In the genomic region with DNA sequence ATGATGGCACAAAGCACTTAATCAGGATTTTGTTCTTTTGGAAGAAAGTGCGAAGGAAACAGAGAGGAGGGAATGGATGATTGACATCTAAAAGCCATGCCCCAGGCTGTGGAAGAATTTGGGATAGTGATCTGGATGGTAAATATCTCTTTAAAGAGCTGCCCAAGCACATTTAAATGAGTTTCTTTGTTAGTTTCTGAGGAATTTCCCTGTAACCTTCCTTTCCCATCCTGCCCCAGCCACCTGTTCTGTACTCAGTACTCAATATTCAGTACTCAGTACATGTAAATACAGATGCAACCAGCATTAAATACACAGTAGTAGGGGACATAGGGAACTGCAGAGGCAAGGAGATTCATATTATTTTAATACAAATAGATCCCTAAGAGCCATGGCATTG, we compare ENCODE assay signal across 34 cellular contexts. TPM values are rescaled to one million over a fixed set of nuclear protein-coding genes. Genes with fewer than 3 reads are reported as not detected.
"Had no signal": no experiment of that assay in that cellular context is flagged by ENCODE, and none has a peak within 500 bp of the region (broad histone marks: within the 10 kb centered on the region; RNA-seq: fewer than 3 reads in every experiment).

No MANE protein-coding gene starts in this region.

- ATAC-seq: activated naive CD8-positive, alpha-beta T cell treated with anti-CD3 and anti-CD28 coated beads, Interleukin-2, amount 50 U/mL, for 24 hours; activated T-cell treated with anti-CD3 and anti-CD28 coated beads, Interleukin-2, amount 50 U/mL, for 72 hours; body of pancreas; esophagus mucosa; T-helper 17 cell had no signal

- H3K27me3 ChIP-seq: adrenal gland, body of pancreas, breast epithelium, cardiac muscle cell, dorsolateral prefrontal cortex had no signal

- H3K4me3 Mint-ChIP-seq: activated CD4-positive, alpha-beta memory T cell treated with anti-CD3 and anti-CD28 coated beads, Interleukin-2, amount 10 ng/mL, durations not matched to agents 7 days and 5 days; activated CD4-positive, alpha-beta T cell treated with anti-CD3 and anti-CD28 coated beads, Interleukin-2, amount 10 ng/mL, durations not matched to agents 7 days and 5 days; activated naive CD8-positive, alpha-beta T cell treated with anti-CD3 and anti-CD28 coated beads for 36 hours; activated naive CD8-positive, alpha-beta T cell treated with anti-CD3 and anti-CD28 coated beads, Interleukin-2, amount 50 U/mL, for 24 hours; activated T-cell treated with anti-CD3 and anti-CD28 coated beads, Interleukin-2, amount 50 U/mL, for 24 hours; activated T-cell treated with anti-CD3 and anti-CD28 coated beads, Interleukin-2, amount 50 U/mL, for 72 hours; dendritic cell treated with granulocyte-macrophage colony-stimulating factor and Interleukin-4, amounts not matched to agents 40 ng/mL and 50 ng/mL, for 4 days; endodermal cell; T-helper 17 cell; T-helper 2 cell treated with Interferon-gamma antibody and Interleukin-4, amounts not matched to agents 5 μg/mL and 100 μg/mL, for 36 hours had no signal

- H3K27ac Mint-ChIP-seq: activated CD4-positive, alpha-beta memory T cell treated with anti-CD3 and anti-CD28 coated beads, Interleukin-2, amount 10 ng/mL, durations not matched to agents 7 days and 5 days; activated CD4-positive, alpha-beta T cell treated with anti-CD3 and anti-CD28 coated beads, Interleukin-2, amount 10 ng/mL, durations not matched to agents 7 days and 5 days; activated naive CD8-positive, alpha-beta T cell treated with anti-CD3 and anti-CD28 coated beads for 36 hours; activated naive CD8-positive, alpha-beta T cell treated with anti-CD3 and anti-CD28 coated beads, Interleukin-2, amount 50 U/mL, for 24 hours; activated T-cell treated with anti-CD3 and anti-CD28 coated beads, Interleukin-2, amount 50 U/mL, for 24 hours; activated T-cell treated with anti-CD3 and anti-CD28 coated beads, Interleukin-2, amount 50 U/mL, for 72 hours; dendritic cell treated with granulocyte-macrophage colony-stimulating factor and Interleukin-4, amounts not matched to agents 40 ng/mL and 50 ng/mL, for 4 days; endodermal cell; T-helper 17 cell; T-helper 2 cell treated with Interferon-gamma antibody and Interleukin-4, amounts not matched to agents 5 μg/mL and 100 μg/mL, for 36 hours had no signal

- H3K27ac ChIP-seq: adrenal gland, body of pancreas, breast epithelium, cardiac muscle cell, coronary artery, dorsolateral prefrontal cortex, WERI-Rb-1 had no signal

- H3K36me3 ChIP-seq: adrenal gland, breast epithelium, cardiac muscle cell, WERI-Rb-1 had no signal

- H3K9me3 Mint-ChIP-seq: activated CD4-positive, alpha-beta memory T cell treated with anti-CD3 and anti-CD28 coated beads, Interleukin-2, amount 10 ng/mL, durations not matched to agents 7 days and 5 days; activated CD4-positive, alpha-beta T cell treated with anti-CD3 and anti-CD28 coated beads, Interleukin-2, amount 10 ng/mL, durations not matched to agents 7 days and 5 days; activated naive CD8-positive, alpha-beta T cell treated with anti-CD3 and anti-CD28 coated beads for 36 hours; activated naive CD8-positive, alpha-beta T cell treated with anti-CD3 and anti-CD28 coated beads, Interleukin-2, amount 50 U/mL, for 24 hours; activated T-cell treated with anti-CD3 and anti-CD28 coated beads, Interleukin-2, amount 50 U/mL, for 24 hours; activated T-cell treated with anti-CD3 and anti-CD28 coated beads, Interleukin-2, amount 50 U/mL, for 72 hours; dendritic cell treated with granulocyte-macrophage colony-stimulating factor and Interleukin-4, amounts not matched to agents 40 ng/mL and 50 ng/mL, for 4 days; endodermal cell; T-helper 2 cell treated with Interferon-gamma antibody and Interleukin-4, amounts not matched to agents 5 μg/mL and 100 μg/mL, for 36 hours had no signal

- H3K4me1 Mint-ChIP-seq: activated CD4-positive, alpha-beta memory T cell treated with anti-CD3 and anti-CD28 coated beads, Interleukin-2, amount 10 ng/mL, durations not matched to agents 7 days and 5 days; activated CD4-positive, alpha-beta T cell treated with anti-CD3 and anti-CD28 coated beads, Interleukin-2, amount 10 ng/mL, durations not matched to agents 7 days and 5 days; activated naive CD8-positive, alpha-beta T cell treated with anti-CD3 and anti-CD28 coated beads for 36 hours; activated naive CD8-positive, alpha-beta T cell treated with anti-CD3 and anti-CD28 coated beads, Interleukin-2, amount 50 U/mL, for 24 hours had no signal

- H3K36me3 Mint-ChIP-seq: activated naive CD8-positive, alpha-beta T cell treated with anti-CD3 and anti-CD28 coated beads for 36 hours had no signal

- FAIRE-seq: frontal cortex had no signal

- H3K9me3 ChIP-seq: adrenal gland, body of pancreas, breast epithelium had no signal

- H3K4me1 ChIP-seq: adrenal gland, body of pancreas, breast epithelium had no signal

- DNase-seq: activated CD4-positive, alpha-beta memory T cell treated with anti-CD3 and anti-CD28 coated beads, Interleukin-2, amount 10 ng/mL, durations not matched to agents 7 days and 5 days; activated CD4-positive, alpha-beta T cell treated with anti-CD3 and anti-CD28 coated beads for 1 hour; activated CD4-positive, alpha-beta T cell treated with anti-CD3 and anti-CD28 coated beads for 4 hours; activated CD4-positive, alpha-beta T cell treated with anti-CD3 and anti-CD28 coated beads, Interleukin-2, amount 10 ng/mL, durations not matched to agents 7 days and 5 days; activated CD4-positive, alpha-beta T cell treated with anti-CD3 and anti-CD28 coated beads, Interleukin-2, amount 50 U/mL, for 4 hours; activated CD8-positive, alpha-beta memory T cell treated with anti-CD3 and anti-CD28 coated beads, Interleukin-2, amount 50 U/mL, for 48 hours; activated gamma-delta T cell; activated naive CD4-positive, alpha-beta T cell treated with anti-CD3 and anti-CD28 coated beads, Interleukin-2, amount 50 U/mL, for 16 hours; activated naive CD4-positive, alpha-beta T cell treated with Interleukin-2 at 50 U/mL for 16 hours; activated naive CD8-positive, alpha-beta T cell treated with anti-CD3 and anti-CD28 coated beads for 36 hours; activated naive CD8-positive, alpha-beta T cell treated with anti-CD3 and anti-CD28 coated beads, Interleukin-2, amount 50 U/mL, for 24 hours; activated T-cell treated with anti-CD3 and anti-CD28 coated beads for 4 hours; activated T-cell treated with anti-CD3 and anti-CD28 coated beads, Interleukin-2, amount 50 U/mL, for 24 hours; activated T-cell treated with anti-CD3 and anti-CD28 coated beads, Interleukin-2, amount 50 U/mL, for 72 hours; amygdala; body of pancreas; central memory CD4-positive, alpha-beta T cell; cerebellar nuclear complex; dorsolateral prefrontal cortex; effector memory CD4-positive, alpha-beta T cell; endodermal cell; foreskin fibroblast; T-helper 1 cell; T-helper 17 cell; T1000; WERI-Rb-1 had no signal

- H3K4me3 ChIP-seq: adrenal gland, body of pancreas, breast epithelium, cardiac muscle cell, coronary artery, dorsolateral prefrontal cortex had no signal

RNA-seq across cellular contexts. Expression of a gene that starts 7.8 kb away (rescaled TPM):
- total RNA-seq: activated CD4-positive, alpha-beta memory T cell treated with anti-CD3 and anti-CD28 coated beads, Interleukin-2, amount 10 ng/mL, durations not matched to agents 7 days and 5 days; activated CD4-positive, alpha-beta T cell treated with anti-CD3 and anti-CD28 coated beads, Interleukin-2, amount 10 ng/mL, durations not matched to agents 7 days and 5 days; activated naive CD8-positive, alpha-beta T cell treated with anti-CD3 and anti-CD28 coated beads for 36 hours; T-helper 17 cell had no signal
